1 cellular context compared by ENCODE assay signal in genomic region chr1:229024528-229025119, GRCh38.
TF ChIP-seq lines count a peak whose summit lies in the region.

No MANE protein-coding gene starts in this region.

TF ChIP-seq in HepG2, 621 proteins besides CTCF, POLR2A, EP300 and RAD21 (continued from another document and continues in another):
- TF ChIP-seq CEBPZ (IDR thresholded peaks at IDR 0.05; ENCODE audit: low read length) (no peak), ZNF292 (CRISPR knock-in tag; IDR thresholded peaks at IDR 0.05; ENCODE audit: borderline replicate concordance, low read depth) (no peak), MAFF (IDR thresholded peaks at IDR 0.05; ENCODE audit: low read depth, low read length) (peak; percentile 88), FOSL2 (CRISPR knock-in tag; IDR thresholded peaks at IDR 0.05) (peak; percentile 96), SKI (IDR thresholded peaks at IDR 0.05; ENCODE audit: partially characterized antibody) (no peak), NFKBIZ (CRISPR knock-in tag; IDR thresholded peaks at IDR 0.05) (no peak), HHEX (CRISPR knock-in tag; IDR thresholded peaks at IDR 0.05) (no peak), ASH2L (IDR thresholded peaks at IDR 0.05; ENCODE audit: insufficient read length, low read depth, low read length) (no peak), KDM4B (CRISPR knock-in tag; IDR thresholded peaks at IDR 0.05) (no peak), TRIM24 (CRISPR knock-in tag; IDR thresholded peaks at IDR 0.05) (no peak), MXD4 (CRISPR knock-in tag; IDR thresholded peaks at IDR 0.05) (no peak), MAFK (conservative IDR thresholded peaks at IDR 0.05 in 1 of 2, IDR thresholded peaks at IDR 0.05 in 1 of 2; ENCODE audit: low read length in 2 of 2) (peak; percentile 85 to 94), PBX3 (CRISPR knock-in tag; IDR thresholded peaks at IDR 0.05; ENCODE audit: borderline replicate concordance) (no peak), TFAP4 (IDR thresholded peaks at IDR 0.05; ENCODE audit: borderline replicate concordance, low read depth) (no peak), DMTF1 (CRISPR knock-in tag; IDR thresholded peaks at IDR 0.05) (no peak), JARID2 (CRISPR knock-in tag; IDR thresholded peaks at IDR 0.05; ENCODE audit: insufficient replicate concordance) (no peak), GLMP (CRISPR knock-in tag; IDR thresholded peaks at IDR 0.05; ENCODE audit: borderline replicate concordance) (no peak), MAFG (CRISPR knock-in tag; IDR thresholded peaks at IDR 0.05) (0 out of 2 replicates have a peak, but pooled peaks have one; percentile 67), ZNF280D (CRISPR knock-in tag; IDR thresholded peaks at IDR 0.05) (no peak), ZNF496 (CRISPR knock-in tag; IDR thresholded peaks at IDR 0.05; ENCODE audit: insufficient replicate concordance) (no peak), DNMT3B (CRISPR knock-in tag; conservative IDR thresholded peaks at IDR 0.05) (no peak), ZNF407 (CRISPR knock-in tag; IDR thresholded peaks at IDR 0.05; ENCODE audit: not compliant biosample characterization) (no peak), ZMAT5 (CRISPR knock-in tag; IDR thresholded peaks at IDR 0.05; ENCODE audit: borderline replicate concordance, low read depth) (no peak), ARID4A (CRISPR knock-in tag; IDR thresholded peaks at IDR 0.05; ENCODE audit: borderline replicate concordance) (no peak), NFE2 (CRISPR knock-in tag; IDR thresholded peaks at IDR 0.05) (peak; percentile 71; the same call in 1 of the 2 replicates)
